8 cellular contexts compared by ENCODE assay signal in the genomic region with DNA sequence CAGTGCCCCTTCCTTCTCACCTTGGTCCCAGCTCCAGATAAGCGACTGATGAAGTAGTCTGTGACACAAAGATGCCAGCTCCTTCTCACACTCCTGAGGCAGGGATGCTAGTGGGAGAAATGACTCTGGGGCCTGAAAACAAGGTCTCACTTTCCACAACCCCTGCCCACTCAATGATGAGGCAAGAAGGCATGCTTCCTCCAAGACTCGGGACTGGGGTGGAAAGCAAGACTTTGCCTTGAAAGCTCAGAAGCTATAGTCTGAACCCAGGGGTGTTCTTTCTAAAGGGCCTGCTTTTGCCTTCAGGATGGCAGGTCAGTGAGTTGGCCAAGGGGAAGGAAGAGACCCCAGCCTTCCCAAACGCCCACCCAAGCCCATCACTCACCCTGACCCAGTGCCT. TPM values are rescaled to one million over a fixed set of nuclear protein-coding genes. Genes with fewer than 3 reads are reported as not detected.
A peak's percentile ranks its signal among the peaks of the same experiment; 100 is the strongest.
DNase-seq lines count a peak whose midpoint lies in the region; TF ChIP-seq lines count a peak whose summit lies in the region.

No MANE protein-coding gene starts in this region.

- TF ChIP-seq POLR2A in sigmoid colon (IDR thresholded peaks at IDR 0.05) = no peak

- H3K9me3 ChIP-seq in SU-DHL-6 (ENCODE audit: insufficient read depth, low read length) (no peaks in the 10 kb centered on the region), sigmoid colon (no peaks in the 10 kb centered on the region)

- DNase-seq in foreskin fibroblast = peak in 1 of 2 donors; percentile 34
- no peak for DNase-seq in sigmoid colon
- no peak for DNase-seq in 8988T
- DNase-seq in NCI-H524 treated with DMSO at 0.1 percent for 48 hours (lab: John Stamatoyannopoulos, UW) = no peak
- no peak for DNase-seq in superior temporal gyrus (ENCODE audit: extremely low spot score)
- no peak for DNase-seq in COLO668 (lab: John Stamatoyannopoulos, UW; ENCODE audit: unreplicated experiment)

- no peaks in the 10 kb centered on the region for H3F3A ChIP-seq in SU-DHL-6 (ENCODE audit: insufficient read depth)

- H3K79me2 ChIP-seq in SU-DHL-6 (ENCODE audit: insufficient read depth, low read length) = peaks cover 26% of the 10 kb centered on the region

- no peak for TF ChIP-seq EP300 in sigmoid colon (IDR thresholded peaks at IDR 0.05)

- peaks cover 0 to 33% (median 28%) of the 10 kb centered on the region in 4 donors for H3K4me1 ChIP-seq in sigmoid colon

- H2AFZ ChIP-seq in SU-DHL-6 (ENCODE audit: low read depth, low read length, severe bottlenecking) = no peak overlapping the region

- H3K4me2 ChIP-seq in SU-DHL-6 (ENCODE audit: low read depth, low read length, poor library complexity, severe bottlenecking) = peak overlapping the region; percentile 89

- peaks cover 4% of the 10 kb centered on the region; the same call in 1 of the 2 replicates for H3K36me3 ChIP-seq in SU-DHL-6 (ENCODE audit: low read length)
- H3K36me3 ChIP-seq in sigmoid colon = peaks cover 0 to 56% (median 9%) of the 10 kb centered on the region in 4 donors

- peak overlapping the region; percentile 76; the same call in 1 of the 2 replicates for H3K4me3 ChIP-seq in GM08714 (ENCODE audit: low read length)
- peak overlapping the region; percentile 96 for H3K4me3 ChIP-seq in SU-DHL-6 (ENCODE audit: insufficient read depth, low read length, poor library complexity, severe bottlenecking)
- peak overlapping the region; percentile 69 to 99 for H3K4me3 ChIP-seq in foreskin fibroblast (ENCODE audit: low read depth in 1 of 2, low read length in 2 of 2)
- peak overlapping the region; percentile 62 to 79 (median 76) for H3K4me3 ChIP-seq in sigmoid colon

- TF ChIP-seq CTCF in SU-DHL-6 (IDR thresholded peaks at IDR 0.05; ENCODE audit: insufficient read depth, low read length, poor library complexity, severe bottlenecking) = no peak
- no peak for TF ChIP-seq CTCF in foreskin fibroblast (IDR thresholded peaks at IDR 0.05; ENCODE audit: low read depth, low read length)
- TF ChIP-seq CTCF in sigmoid colon (IDR thresholded peaks at IDR 0.05) = no peak

- intact Hi-C loops in sigmoid colon (cut with DNase I) = no loop called here

- H3K27ac ChIP-seq in SU-DHL-6 (ENCODE audit: low read depth, low read length) (no peak overlapping the region), sigmoid colon (peak overlapping the region; percentile 87 to 92 (median 90))

- H3K9me2 ChIP-seq in SU-DHL-6 (replicated peaks; ENCODE audit: insufficient read depth, low read length) = no peaks in the 10 kb centered on the region

- H4K20me1 ChIP-seq in SU-DHL-6 (ENCODE audit: low read depth, low read length) = no peaks in the 10 kb centered on the region

- peak overlapping the region; percentile 84 for H3K9ac ChIP-seq in SU-DHL-6 (ENCODE audit: low read length)

- WGBS in sigmoid colon, 2 donors = 52 to 77% methylated on average over 3 of the region's 3 CpGs

- no peaks in the 10 kb centered on the region for H3K27me3 ChIP-seq in SU-DHL-6 (ENCODE audit: low read length)
- no peaks in the 10 kb centered on the region for H3K27me3 ChIP-seq in sigmoid colon

RNA-seq across cellular contexts. Expression of gene CCDC142, which starts 1.4 kb away (rescaled TPM):
- total RNA-seq in sigmoid colon = 10 to 100 TPM; 15.8 to 20.9 (median 16.8) TPM
- 10 to 100 TPM in 1 of 3 donors, 1 to 10 TPM in 2; 1.8 to 16.8 (median 2.1) TPM for polyA plus RNA-seq in sigmoid colon

RNA-seq across cellular contexts. Expression of gene TTC31, which starts 1.4 kb away (rescaled TPM):
- total RNA-seq in sigmoid colon = 10 to 100 TPM; 18.9 to 29.6 (median 24.1) TPM
- 10 to 100 TPM; 12.7 to 22.4 (median 13.8) TPM for polyA plus RNA-seq in sigmoid colon

RNA-seq across cellular contexts. Expression of gene MRPL53, which starts 9.0 kb away (rescaled TPM):
- total RNA-seq in sigmoid colon = 10 to 100 TPM; 10.2 to 77.1 (median 36.7) TPM
- 10 to 100 TPM; 57.7 to 75.6 (median 64.7) TPM for polyA plus RNA-seq in sigmoid colon

RNA-seq across cellular contexts. Expression of gene MOGS, which starts 16.2 kb away (rescaled TPM):
- 10 to 100 TPM; 21.4 to 34.3 (median 26.3) TPM for total RNA-seq in sigmoid colon
- 10 to 100 TPM in 2 of 3 donors, 1 to 10 TPM in 1; 7.8 to 44.7 (median 10.2) TPM for polyA plus RNA-seq in sigmoid colon

RNA-seq across cellular contexts. Expression of gene LBX2, which starts 18.0 kb away (rescaled TPM):
- under 1 TPM in 1 of 4 donors, not detected in 3; 0.99 TPM for total RNA-seq in sigmoid colon
- 1 to 10 TPM; 1.3 to 2.4 (median 1.8) TPM for polyA plus RNA-seq in sigmoid colon
